8 cellular contexts compared by ENCODE assay signal in genomic region chr1:33127001-33127823, GRCh38. TPM values are rescaled to one million over a fixed set of nuclear protein-coding genes. Genes with fewer than 3 reads are reported as not detected.
DNase-seq lines count a peak whose midpoint lies in the region; ATAC-seq and TF ChIP-seq lines count a peak whose summit lies in the region.

No MANE protein-coding gene starts in this region.

- H3K4me1 Mint-ChIP-seq in T-helper 17 cell, result peaks cover 42% of the 10 kb centered on the region

- DNase-seq in NCI-H1694 (lab: John Stamatoyannopoulos, UW) (peak; percentile 98), T-helper 17 cell (peak; percentile 96), anterior cingulate cortex (lab: John Stamatoyannopoulos, UW) (peak; percentile 78 to 99 (median 96)), right atrium auricular region (ENCODE audit: low spot score) (peak; percentile 99), psoas muscle (peak; percentile 99), uterus (peak; percentile 99)

- TF ChIP-seq POLR2A in GM15510 (IDR thresholded peaks at IDR 0.05; ENCODE audit: borderline replicate concordance, extremely low read depth, insufficient read length) (peak; percentile 79), uterus (IDR thresholded peaks at IDR 0.05) (peak; percentile 34 to 59)

- peak overlapping the region; percentile 96 for H3K27ac Mint-ChIP-seq in T-helper 17 cell

- H3K4me3 ChIP-seq in right atrium auricular region, result peak overlapping the region; percentile 64
- peak overlapping the region; percentile 88 for H3K4me3 ChIP-seq in psoas muscle
- H3K4me3 ChIP-seq in uterus, result peak overlapping the region; percentile 62 to 87

- H3K27ac ChIP-seq in right atrium auricular region (peak overlapping the region; percentile 83 to 86), psoas muscle (peak overlapping the region; percentile 91), uterus (peak overlapping the region; percentile 81 to 91)

- intact Hi-C loops in psoas muscle (cut with DNase I), result loop anchor here (5.0 to 10.0 kb wide), 2 partner anchors 238 to 240 kb away; no protein-coding TSS in a partner anchor
- intact Hi-C loops in uterus (cut with DNase I; ENCODE audit: low total_unique reads), result no loop called here

- ATAC-seq in HG02885 (IDR thresholded peaks at IDR 0.05; ENCODE audit: poor library complexity, unreplicated experiment), result peak; percentile 95
- ATAC-seq in T-helper 17 cell, result peak; percentile 87
- peak; percentile 92 to 98 (median 94) for ATAC-seq in psoas muscle

- H3K36me3 ChIP-seq in right atrium auricular region (no peaks in the 10 kb centered on the region), psoas muscle (ENCODE audit: insufficient read depth in 1 of 2, low read depth in 1 of 2) (peaks cover 0 to 5% of the 10 kb centered on the region in 2 donors), uterus (no peaks in the 10 kb centered on the region)

- H3K27me3 ChIP-seq in right atrium auricular region, result no peaks in the 10 kb centered on the region
- peaks cover 0 to 3% (median 0%) of the 10 kb centered on the region in 3 donors for H3K27me3 ChIP-seq in psoas muscle (ENCODE audit: insufficient read depth in 3 of 3, low read length in 2 of 3)
- no peaks in the 10 kb centered on the region for H3K27me3 ChIP-seq in uterus

- WGBS in psoas muscle, 3 donors, result 1% methylated on average over 44 of the region's 44 CpGs

- peaks cover 7% of the 10 kb centered on the region for H3K36me3 Mint-ChIP-seq in T-helper 17 cell (ENCODE audit: low read depth)

- H3K4me1 ChIP-seq in right atrium auricular region (peaks cover 0 to 15% of the 10 kb centered on the region in 2 donors), psoas muscle (peaks cover 36% of the 10 kb centered on the region), uterus (peaks cover 0 to 7% of the 10 kb centered on the region in 2 donors)

- H3K27me3 Mint-ChIP-seq in T-helper 17 cell, result no peaks in the 10 kb centered on the region

- peak overlapping the region; percentile 95 for H3K4me3 Mint-ChIP-seq in T-helper 17 cell

- TF ChIP-seq CTCF in right atrium auricular region (IDR thresholded peaks at IDR 0.05) (peak; percentile 79 to 88), psoas muscle (IDR thresholded peaks at IDR 0.05) (peak; percentile 89), uterus (IDR thresholded peaks at IDR 0.05) (peak; percentile 80 to 96 (median 92))

- no peaks in the 10 kb centered on the region for H3K9me3 ChIP-seq in T-helper 17 cell (ENCODE audit: control insufficient read depth, low read length, poor library complexity, severe bottlenecking)
- H3K9me3 ChIP-seq in right atrium auricular region, result no peaks in the 10 kb centered on the region
- no peaks in the 10 kb centered on the region for H3K9me3 ChIP-seq in psoas muscle
- H3K9me3 ChIP-seq in uterus, result no peaks in the 10 kb centered on the region

RNA-seq across cellular contexts. Expression of gene AZIN2, which starts 46.3 kb away (rescaled TPM):
- total RNA-seq in T-helper 17 cell (1 to 10 TPM; 6.3 to 8.6 TPM), right atrium auricular region (1 to 10 TPM; 1.9 to 3.3 TPM), psoas muscle (1 to 10 TPM in 2 of 4 donors, under 1 TPM in 2; 0.17 to 3.5 (median 1.1) TPM), uterus (10 to 100 TPM in 2 of 4 donors, 1 to 10 TPM in 2; 1.2 to 16.1 (median 6.9) TPM)
- 1 to 10 TPM in 1 of 3 donors, under 1 TPM in 2; 0.25 to 1.7 (median 0.61) TPM for polyA plus RNA-seq in psoas muscle

RNA-seq across cellular contexts. Expression of gene TRIM62, which starts 54.6 kb away (rescaled TPM):
- total RNA-seq in T-helper 17 cell (10 to 100 TPM; 29.4 to 32.7 TPM), right atrium auricular region (1 to 10 TPM; 2.4 to 6.8 TPM), psoas muscle (10 to 100 TPM in 2 of 4 donors, 1 to 10 TPM in 2; 4.3 to 14.2 (median 9.4) TPM), uterus (1 to 10 TPM in 2 of 4 donors, under 1 TPM in 2; 0.26 to 9.4 (median 1.4) TPM)
- 1 to 10 TPM; 4.0 to 6.9 (median 4.4) TPM for polyA plus RNA-seq in psoas muscle

Comparison
In these comparisons a context has a peak if more than half of its experiments do, and no peak if none do; other contexts are left out.
1. Peak in every context shown above with its lines: DNase-seq, ATAC-seq, H3K4me3 ChIP-seq and H3K27ac ChIP-seq.